8 cellular contexts compared by ENCODE assay signal in genomic region chr7:516606-517456, GRCh38. TPM values are rescaled to one million over a fixed set of nuclear protein-coding genes. Genes with fewer than 3 reads are reported as not detected.
DNase-seq lines count a peak whose midpoint lies in the region; ATAC-seq and TF ChIP-seq lines count a peak whose summit lies in the region.

No MANE protein-coding gene starts in this region.

- H3K27me3 Mint-ChIP-seq in activated naive CD4-positive, alpha-beta T cell treated with anti-CD3 and anti-CD28 coated beads for 36 hours (ENCODE audit: low read depth), result peaks cover 29% of the 10 kb centered on the region

- DNase-seq in activated naive CD4-positive, alpha-beta T cell treated with anti-CD3 and anti-CD28 coated beads for 36 hours, result peak; percentile 53
- no peak for DNase-seq in activated naive CD4-positive, alpha-beta T cell (lab: John Stamatoyannopoulos, UW)
- DNase-seq in body of pancreas (peak; percentile 66 to 76 (median 70)), kidney glomerular epithelial cell (lab: John Stamatoyannopoulos, UW) (peak; percentile 8), NCI-H187 (lab: John Stamatoyannopoulos, UW) (no peak)

- H3K9me3 Mint-ChIP-seq in activated naive CD4-positive, alpha-beta T cell treated with anti-CD3 and anti-CD28 coated beads for 36 hours, result no peaks in the 10 kb centered on the region

- H3K4me3 ChIP-seq in body of pancreas, result peak overlapping the region; percentile 13 to 28
- peak overlapping the region; percentile 53 to 81 for H3K4me3 ChIP-seq in stomach smooth muscle (ENCODE audit: low read length in 2 of 2)

- WGBS in body of pancreas, 2 donors, result 4% methylated on average over 65 of the region's 83 CpGs; no CpG with 5 or more reads in 1 of the 2 donors

- TF ChIP-seq POLR2A in body of pancreas (IDR thresholded peaks at IDR 0.05), result peak; percentile 47 to 53 (median 52)

- H3K27me3 ChIP-seq in body of pancreas (no peaks in the 10 kb centered on the region), stomach smooth muscle (ENCODE audit: control insufficient read depth in 1 of 2, insufficient read depth in 2 of 2, low read length in 2 of 2) (peaks cover 5 to 13% of the 10 kb centered on the region in 2 donors)

- no peaks in the 10 kb centered on the region for H3K9me3 ChIP-seq in body of pancreas
- H3K9me3 ChIP-seq in stomach smooth muscle (ENCODE audit: control insufficient read depth in 2 of 2, low read length in 2 of 2), result no peaks in the 10 kb centered on the region

- peak in 1 of 7 experiments; percentile 12 for TF ChIP-seq CTCF in body of pancreas (IDR thresholded peaks at IDR 0.05)

- H3K27ac Mint-ChIP-seq in activated naive CD4-positive, alpha-beta T cell treated with anti-CD3 and anti-CD28 coated beads for 36 hours, result no peak overlapping the region

- H3K4me1 Mint-ChIP-seq in activated naive CD4-positive, alpha-beta T cell treated with anti-CD3 and anti-CD28 coated beads for 36 hours (ENCODE audit: low read depth), result peaks cover 22% of the 10 kb centered on the region

- H3K9ac ChIP-seq in stomach smooth muscle (ENCODE audit: low read length in 2 of 2), result peak overlapping the region; percentile 13 to 55

- intact Hi-C loops in activated naive CD4-positive, alpha-beta T cell treated with anti-CD3 and anti-CD28 coated beads for 36 hours (cut with micrococcal nuclease), result loop anchor here (2.0 to 5.0 kb wide), 2 partner anchors 85 to 184 kb away; no protein-coding TSS in a partner anchor
- intact Hi-C loops in body of pancreas (cut with DNase I), result no loop called here

- H3K27ac ChIP-seq in body of pancreas (peak overlapping the region; percentile 91 to 99 (median 95)), stomach smooth muscle (ENCODE audit: low read length) (peak overlapping the region; percentile 41)

- H3K36me3 ChIP-seq in body of pancreas (replicated peaks in 1 of 2; ENCODE audit: insufficient read depth in 1 of 2, low read depth in 2 of 2) (no peaks in the 10 kb centered on the region), stomach smooth muscle (ENCODE audit: control insufficient read depth in 2 of 2, insufficient read depth in 2 of 2, low read length in 2 of 2) (peaks cover 0 to 1% of the 10 kb centered on the region in 2 donors)

- CTCF ChIA-PET in activated naive CD4-positive, alpha-beta T cell treated with anti-CD3 and anti-CD28 coated beads for 36 hours (lab: Charles Lee), result no interaction called here

- ATAC-seq in body of pancreas (peak; percentile 9), GM18498 (IDR thresholded peaks at IDR 0.05; ENCODE audit: unreplicated experiment) (no peak), GM18519 (IDR thresholded peaks at IDR 0.05; ENCODE audit: low FRiP score, unreplicated experiment) (no peak)

- H3K4me1 ChIP-seq in body of pancreas, result peaks cover 64% of the 10 kb centered on the region
- peaks cover 34% of the 10 kb centered on the region for H3K4me1 ChIP-seq in stomach smooth muscle (ENCODE audit: control insufficient read depth, insufficient read depth, low read length)

- no peaks in the 10 kb centered on the region for H3K36me3 Mint-ChIP-seq in activated naive CD4-positive, alpha-beta T cell treated with anti-CD3 and anti-CD28 coated beads for 36 hours (ENCODE audit: low read depth)

- H3K4me3 Mint-ChIP-seq in activated naive CD4-positive, alpha-beta T cell treated with anti-CD3 and anti-CD28 coated beads for 36 hours, result peak overlapping the region; percentile 42

RNA-seq across cellular contexts. Expression of gene PDGFA, which starts 2.8 kb away (rescaled TPM):
- 1 to 10 TPM; 7.7 TPM for total RNA-seq in activated naive CD4-positive, alpha-beta T cell treated with anti-CD3 and anti-CD28 coated beads for 36 hours
- total RNA-seq in body of pancreas, result 10 to 100 TPM; 58.6 to 59.3 TPM

Comparison
In these comparisons a context has a peak if more than half of its experiments do, and no peak if none do; other contexts are left out.
1. DNase-seq: peak in activated naive CD4-positive, alpha-beta T cell treated with anti-CD3 and anti-CD28 coated beads for 36 hours (single experiment), body of pancreas (4 of 4) and kidney glomerular epithelial cell (single experiment); none in activated naive CD4-positive, alpha-beta T cell (0 of 4) and NCI-H187 (0 of 2).
2. RNA of gene PDGFA, which starts 2.8 kb away (total RNA-seq): 58.6 to 59.3 TPM in body of pancreas; 7.7 TPM in activated naive CD4-positive, alpha-beta T cell treated with anti-CD3 and anti-CD28 coated beads for 36 hours; every median in the first group is over 4 times any median in the second.